ENCODE assay signal across 18 cellular contexts in the genomic region with DNA sequence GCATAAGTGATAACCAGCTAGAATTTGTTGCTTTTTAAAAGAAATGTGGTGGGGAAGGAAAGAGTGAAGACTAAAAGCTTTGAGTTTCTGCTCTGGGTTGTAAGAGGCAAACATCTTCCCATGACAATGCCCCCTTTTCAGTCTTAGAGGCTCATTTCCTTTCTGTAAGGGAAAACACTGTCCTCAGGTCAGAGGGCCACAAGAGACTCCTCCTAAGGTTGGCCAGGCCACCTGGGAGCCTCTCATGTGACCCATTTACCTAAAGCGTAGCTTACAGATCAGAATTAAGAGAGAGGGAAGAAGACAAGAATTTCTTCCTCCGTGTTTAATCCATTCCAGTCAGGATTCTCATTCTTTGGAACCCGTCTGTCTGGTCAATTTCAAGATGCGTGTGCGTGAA.
"Had no signal": no experiment of that assay in that cellular context is flagged by ENCODE, and none has a peak within 500 bp of the region (broad histone marks: within the 10 kb centered on the region; RNA-seq: fewer than 3 reads in every experiment).

No MANE protein-coding gene starts in this region.

- DNase-seq: activated CD4-positive, alpha-beta T cell treated with anti-CD3 and anti-CD28 coated beads, Interleukin-2, amount 10 ng/mL, durations not matched to agents 7 days and 5 days; activated CD4-positive, CD25-positive, alpha-beta regulatory T cell; activated CD8-positive, alpha-beta memory T cell treated with anti-CD3 and anti-CD28 coated beads for 24 hours; activated naive CD4-positive, alpha-beta T cell treated with anti-CD3 and anti-CD28 coated beads for 36 hours; caudate nucleus; effector CD8-positive, alpha-beta T cell; immature natural killer cell; left cardiac atrium; right lobe of liver; stimulated activated CD4-positive, alpha-beta T cell treated with anti-CD3 and anti-CD28 coated beads, Interleukin-12 subunit alpha, Interleukin-12 subunit beta, amount 100 ng/mL, for 4 hours; stimulated activated naive CD4-positive, alpha-beta T cell treated with Interleukin-2 at 50 U/mL for 16 hours; T-helper 2 cell; testis had no signal

- H3K4me1 ChIP-seq: gastroesophageal sphincter, prostate gland had no signal

- H3K36me3 ChIP-seq: gastroesophageal sphincter, prostate gland, right lobe of liver had no signal

- H3K4me1 Mint-ChIP-seq: activated T-helper 17 cell treated with anti-CD3 and anti-CD28 coated beads, Interleukin-2, amount 50 U/mL, for 72 hours; immature natural killer cell had no signal

- H3K27ac ChIP-seq: coronary artery, epithelial cell of prostate, gastroesophageal sphincter, prostate gland, right lobe of liver, testis had no signal

- H3K4me3 ChIP-seq: coronary artery, gastroesophageal sphincter, prostate gland, right lobe of liver, testis had no signal

- H3K9me3 ChIP-seq: gastroesophageal sphincter, prostate gland, right lobe of liver, testis had no signal

- H3K27me3 ChIP-seq: right lobe of liver, testis had no signal

- ATAC-seq: activated T-helper 17 cell treated with anti-CD3 and anti-CD28 coated beads, Interleukin-2, amount 50 U/mL, for 72 hours; gastroesophageal sphincter; left cardiac atrium; right lobe of liver had no signal

- H3K4me3 Mint-ChIP-seq: activated CD4-positive, alpha-beta T cell treated with anti-CD3 and anti-CD28 coated beads, Interleukin-2, amount 10 ng/mL, durations not matched to agents 7 days and 5 days; activated naive CD4-positive, alpha-beta T cell treated with anti-CD3 and anti-CD28 coated beads for 36 hours; activated T-helper 17 cell treated with anti-CD3 and anti-CD28 coated beads, Interleukin-2, amount 50 U/mL, for 72 hours; immature natural killer cell had no signal

- H3K27ac Mint-ChIP-seq: activated CD4-positive, alpha-beta T cell treated with anti-CD3 and anti-CD28 coated beads, Interleukin-2, amount 10 ng/mL, durations not matched to agents 7 days and 5 days; activated naive CD4-positive, alpha-beta T cell treated with anti-CD3 and anti-CD28 coated beads for 36 hours; activated T-helper 17 cell treated with anti-CD3 and anti-CD28 coated beads, Interleukin-2, amount 50 U/mL, for 72 hours; immature natural killer cell had no signal

- H3K9me3 Mint-ChIP-seq: activated CD4-positive, alpha-beta T cell treated with anti-CD3 and anti-CD28 coated beads, Interleukin-2, amount 10 ng/mL, durations not matched to agents 7 days and 5 days; activated naive CD4-positive, alpha-beta T cell treated with anti-CD3 and anti-CD28 coated beads for 36 hours; activated T-helper 17 cell treated with anti-CD3 and anti-CD28 coated beads, Interleukin-2, amount 50 U/mL, for 72 hours had no signal

- H3K36me3 Mint-ChIP-seq: immature natural killer cell had no signal
